10 cellular contexts compared by ENCODE assay signal in genomic region chr1:42944207-42944928, GRCh38. TPM values are rescaled to one million over a fixed set of nuclear protein-coding genes. Genes with fewer than 3 reads are reported as not detected.
DNase-seq lines count a peak whose midpoint lies in the region; ATAC-seq and TF ChIP-seq lines count a peak whose summit lies in the region.
"Had no signal": no experiment of that assay in that cellular context is flagged by ENCODE, and none has a peak within 500 bp of the region (broad histone marks: within the 10 kb centered on the region; RNA-seq: fewer than 3 reads in every experiment).

No MANE protein-coding gene starts in this region.

- H3K4me1 Mint-ChIP-seq in Caco-2 (ENCODE audit: low read depth, unreplicated experiment): peaks cover 51% of the 10 kb centered on the region

- peak overlapping the region; percentile 84 for H3K27ac Mint-ChIP-seq in Caco-2 (ENCODE audit: unreplicated experiment)

- H3K4me1 ChIP-seq in Caco-2 (peaks cover 92% of the 10 kb centered on the region), PC-3 (ENCODE audit: insufficient read depth, low read length) (peaks cover 84% of the 10 kb centered on the region), neutrophil (ENCODE audit: control insufficient read depth in 1 of 2, insufficient read depth in 1 of 2, low read depth in 1 of 2, low read length in 1 of 2) (peaks cover 31 to 46% of the 10 kb centered on the region in 2 experiments), hepatocyte (ENCODE audit: insufficient read depth) (peaks cover 54% of the 10 kb centered on the region)

- BruUV-seq in Caco-2 (replicated peaks; lab: Mats Ljungman, UMichigan) (no TSS peak), PC-3 (replicated peaks; lab: Mats Ljungman, UMichigan) (no TSS peak)

- 0 out of 2 replicates have a peak, but pooled peaks cover 3% of the 10 kb centered on the region for H4K20me1 ChIP-seq in PC-3 (ENCODE audit: low read length)
- peaks cover 70% of the 10 kb centered on the region for H4K20me1 ChIP-seq in hepatocyte (ENCODE audit: insufficient read depth, poor library complexity, severe bottlenecking)

- no peak for ATAC-seq in PC-3
- no peak for ATAC-seq in HG02642 (IDR thresholded peaks at IDR 0.05; ENCODE audit: poor library complexity, unreplicated experiment)

- CTCF ChIA-PET in Caco-2 (lab: Charles Lee): interaction anchor here (1.2 kb wide), 1 partner anchor 129 kb away, joined by 3 read pairs; no protein-coding TSS in a partner anchor
- CTCF ChIA-PET in PC-3 (lab: Charles Lee): interaction anchor here (0.6 kb wide), 1 partner anchor 21 kb away, joined by 4 read pairs; no protein-coding TSS in a partner anchor

- H3K9me3 ChIP-seq in Caco-2 (no peaks in the 10 kb centered on the region), PC-3 (ENCODE audit: low read length) (no peaks in the 10 kb centered on the region), neutrophil (no peaks in the 10 kb centered on the region), hepatocyte (ENCODE audit: low read depth) (no peaks in the 10 kb centered on the region)

- H3K9me2 ChIP-seq in PC-3 (replicated peaks; ENCODE audit: low read length) (no peaks in the 10 kb centered on the region), hepatocyte (replicated peaks; ENCODE audit: insufficient read depth) (no peaks in the 10 kb centered on the region)

- WGBS in hepatocyte (ENCODE audit: low lambda C conversion rate, missing lambda C conversion rate): 82% methylated on average over 10 of the region's 10 CpGs

- H3K4me2 ChIP-seq in PC-3 (ENCODE audit: low read length) (peak overlapping the region; percentile 63), hepatocyte (no peak overlapping the region)

- POLR2A ChIA-PET in Caco-2 (lab: Charles Lee) (no interaction called here), PC-3 (lab: Charles Lee; ENCODE audit: unreplicated experiment) (no interaction called here)

- no peaks in the 10 kb centered on the region for H3K9me3 Mint-ChIP-seq in Caco-2 (ENCODE audit: unreplicated experiment)

- H3K4me3 Mint-ChIP-seq in Caco-2 (ENCODE audit: unreplicated experiment): peak overlapping the region; percentile 57

- H3K36me3 Mint-ChIP-seq in Caco-2 (ENCODE audit: insufficient read depth, unreplicated experiment): peaks cover 100% of the 10 kb centered on the region

- H3K36me3 ChIP-seq in Caco-2 (ENCODE audit: control insufficient read depth, insufficient read depth, low read length) (peaks cover 9% of the 10 kb centered on the region), PC-3 (ENCODE audit: low read depth, low read length) (peaks cover 35% of the 10 kb centered on the region), neutrophil (no peaks in the 10 kb centered on the region), hepatocyte (replicated peaks; ENCODE audit: insufficient read depth, low read depth) (no peaks in the 10 kb centered on the region)

- DNase-seq in Caco-2 (no peak), PC-3 (peak; percentile 42), dermis blood vessel endothelial cell (peak; percentile 38), NCI-H1930 (lab: John Stamatoyannopoulos, UW) (no peak), hepatocyte (ENCODE audit: low spot score) (no peak)
- no peak for DNase-seq in activated CD4-positive, CD25-positive, alpha-beta regulatory T cell treated with anti-CD3 and anti-CD28 coated beads, Interleukin-2, amount 50 U/mL, for 72 hours
- DNase-seq: islet precursor cell; stimulated activated naive CD4-positive, alpha-beta T cell treated with Interleukin-2 at 50 U/mL for 16 hours had no signal

- peaks cover 3% of the 10 kb centered on the region for H3K27me3 Mint-ChIP-seq in Caco-2 (ENCODE audit: insufficient read depth, unreplicated experiment)

- H3K27me3 ChIP-seq in Caco-2 (replicated peaks; ENCODE audit: control insufficient read depth, insufficient read depth, low read length): no peaks in the 10 kb centered on the region
- H3K27me3 ChIP-seq in PC-3 (ENCODE audit: low read length): no peaks in the 10 kb centered on the region
- H3K27me3 ChIP-seq in neutrophil: no peaks in the 10 kb centered on the region
- no peaks in the 10 kb centered on the region for H3K27me3 ChIP-seq in hepatocyte

- peak overlapping the region; percentile 99 for H3K27ac ChIP-seq in PC-3 (ENCODE audit: low read length)
- peak overlapping the region; percentile 30 for H3K27ac ChIP-seq in neutrophil
- H3K27ac ChIP-seq in hepatocyte: no peak overlapping the region

- H3K9ac ChIP-seq in PC-3 (ENCODE audit: low read length): peak overlapping the region; percentile 61

- H2AFZ ChIP-seq in PC-3 (ENCODE audit: low read length) (no peak overlapping the region), hepatocyte (no peak overlapping the region)

- peaks cover 78% of the 10 kb centered on the region for H3K79me2 ChIP-seq in PC-3 (ENCODE audit: low read length)
- H3K79me2 ChIP-seq in hepatocyte: peaks cover 88% of the 10 kb centered on the region

- intact Hi-C loops in Caco-2 (cut with micrococcal nuclease; ENCODE audit: unreplicated experiment) (loop anchor here (5.0 kb wide), 1 partner anchor 63 kb away; no protein-coding TSS in a partner anchor), PC-3 (cut with micrococcal nuclease) (no loop called here)

- TF ChIP-seq CTCF in Caco-2 (IDR thresholded peaks at IDR 0.05; ENCODE audit: insufficient read depth in 1 of 2, low read depth in 1 of 2, low read length in 1 of 2, severe bottlenecking in 1 of 2, unreplicated experiment in 1 of 2) (no peak), PC-3 (conservative IDR thresholded peaks at IDR 0.05; ENCODE audit: low read depth, low read length) (no peak), neutrophil (IDR thresholded peaks at IDR 0.05) (no peak), hepatocyte (IDR thresholded peaks at IDR 0.05; ENCODE audit: poor library complexity) (no peak)

- peaks cover 12% of the 10 kb centered on the region for H3F3A ChIP-seq in PC-3 (ENCODE audit: low read length, unreplicated experiment)

- no peak overlapping the region for H3K4me3 ChIP-seq in Caco-2 (ENCODE audit: low read depth, low read length)
- peak overlapping the region; percentile 12; the same call in 1 of the 2 replicates for H3K4me3 ChIP-seq in PC-3 (ENCODE audit: low read length)
- H3K4me3 ChIP-seq in neutrophil (ENCODE audit: low read depth in 1 of 2, low read length in 1 of 2): no peak overlapping the region
- H3K4me3 ChIP-seq in hepatocyte: no peak overlapping the region

RNA-seq across cellular contexts. Expression of gene SLC2A1, which starts 14.3 kb away (rescaled TPM):
- 422 and 437 TPM in 2 replicates for total RNA-seq in Caco-2 (2022)
- 245 and 264 TPM in 2 replicates for total RNA-seq in PC-3 (2014; rRNA removed)
- 28.6 and 38.3 TPM in 2 replicates for total RNA-seq in dermis blood vessel endothelial cell
- total RNA-seq in hepatocyte: 271 and 301 TPM in 2 replicates
- polyA plus RNA-seq in hepatocyte: 271 and 314 TPM in 2 replicates

Comparison
In these comparisons a context has a peak if more than half of its experiments do, and no peak if none do; other contexts are left out.
1. DNase-seq: peak in PC-3 (single experiment) and dermis blood vessel endothelial cell (single experiment); none in Caco-2 (0 of 2), NCI-H1930 (0 of 2), activated CD4-positive, CD25-positive, alpha-beta regulatory T cell treated with anti-CD3 and anti-CD28 coated beads, Interleukin-2, amount 50 U/mL, for 72 hours (single experiment) and hepatocyte (single experiment).